Comparison of ENCODE assay signal across 21 cellular contexts in genomic region chr1:201789245-201789644, GRCh38. TPM values are rescaled to one million over a fixed set of nuclear protein-coding genes. Genes with fewer than 3 reads are reported as not detected.
DNase-seq lines count a peak whose midpoint lies in the region; ATAC-seq, FAIRE-seq and TF ChIP-seq lines count a peak whose summit lies in the region.
"Had no signal": no experiment of that assay in that cellular context is flagged by ENCODE, and none has a peak within 500 bp of the region (broad histone marks: within the 10 kb centered on the region; RNA-seq: fewer than 3 reads in every experiment).

No MANE protein-coding gene starts in this region.

- H3K4me2 ChIP-seq in endothelial cell of umbilical vein (ENCODE audit: insufficient read depth, low read length) (no peak overlapping the region), skeletal muscle satellite cell (ENCODE audit: low read length) (no peak overlapping the region)

- WGBS in heart right ventricle, 2 donors: 90 to 92% methylated on average over 5 of the region's 5 CpGs
- 84% methylated on average over 4 of the region's 5 CpGs for WGBS in right lobe of liver (ENCODE audit: insufficient coverage, low coverage, low lambda C conversion rate, missing lambda C conversion rate)

- DNase-seq in heart right ventricle (no peak), left ventricle myocardium superior (no peak), endothelial cell of umbilical vein (ENCODE audit: low read depth, low spot score) (no peak), nucleus accumbens (lab: John Stamatoyannopoulos, UW) (no peak), right lobe of liver (no peak)
- DNase-seq in central memory CD4-positive, alpha-beta T cell: no peak
- DNase-seq: activated naive CD4-positive, alpha-beta T cell treated with anti-CD3 and anti-CD28 coated beads for 36 hours; CD4-positive, alpha-beta memory T cell; DND-41; effector memory CD4-positive, alpha-beta T cell; H7; hippocampal formation; Kasumi-1; NCI-H1417; NCI-H345; RPMI8226; T-cell had no signal

- H3K36me3 ChIP-seq in heart right ventricle: peaks cover 0 to 100% (median 76%) of the 10 kb centered on the region in 9 donors
- H3K36me3 ChIP-seq in endothelial cell of umbilical vein (ENCODE audit: control insufficient read depth in 2 of 2, extremely low read depth in 1 of 2, insufficient read depth in 2 of 2, low read length in 2 of 2): peaks cover 17 to 32% of the 10 kb centered on the region in 2 experiments
- H3K36me3 ChIP-seq in skeletal muscle satellite cell (ENCODE audit: insufficient read depth, low read length): peaks cover 88% of the 10 kb centered on the region
- H3K36me3 ChIP-seq in right lobe of liver: no peaks in the 10 kb centered on the region

- peak; percentile 52 for FAIRE-seq in endothelial cell of umbilical vein (lab: Jason Lieb, UNC)
- FAIRE-seq: GM18507, keratinocyte had no signal

- intact Hi-C loops in heart right ventricle (cut with DNase I): loop anchor here in 1 of 10 donors (5.0 kb wide), 1 partner anchor 42 kb away; no protein-coding TSS in a partner anchor
- intact Hi-C loops in left ventricle myocardium superior (cut with micrococcal nuclease): no loop called here
- intact Hi-C loops in endothelial cell of umbilical vein (cut with micrococcal nuclease): no loop called here
- intact Hi-C loops in right lobe of liver (cut with DNase I): loop anchor here (5.0 to 10.0 kb wide), 2 partner anchors 77 to 234 kb away; no protein-coding TSS in a partner anchor

- TF ChIP-seq POLR2A in endothelial cell of umbilical vein (IDR thresholded peaks at IDR 0.05; ENCODE audit: low read depth, low read length) (no peak), right lobe of liver (IDR thresholded peaks at IDR 0.05) (no peak)

- H4K20me1 ChIP-seq in endothelial cell of umbilical vein (replicated peaks; ENCODE audit: control insufficient read depth, extremely low read depth, insufficient read depth, low read length): no peaks in the 10 kb centered on the region

- peak overlapping the region in 9 of 10 donors; percentile 53 to 94 (median 81) for H3K27ac ChIP-seq in heart right ventricle
- peak overlapping the region; percentile 76 for H3K27ac ChIP-seq in endothelial cell of umbilical vein (ENCODE audit: insufficient read depth, low read depth, low read length)
- no peak overlapping the region for H3K27ac ChIP-seq in right lobe of liver

- TF ChIP-seq CTCF in heart right ventricle (IDR thresholded peaks at IDR 0.05) (no peak), endothelial cell of umbilical vein (IDR thresholded peaks at IDR 0.05; ENCODE audit: extremely low read depth in 1 of 2, insufficient read depth in 1 of 2, low read depth in 1 of 2, low read length in 2 of 2) (no peak), right lobe of liver (IDR thresholded peaks at IDR 0.05) (no peak)

- no peaks in the 10 kb centered on the region for H3K27me3 ChIP-seq in heart right ventricle
- no peaks in the 10 kb centered on the region for H3K27me3 ChIP-seq in endothelial cell of umbilical vein (ENCODE audit: control insufficient read depth in 2 of 2, insufficient read depth in 2 of 2, low read length in 2 of 2)
- H3K27me3 ChIP-seq in skeletal muscle satellite cell (ENCODE audit: control insufficient read depth, insufficient read depth, low read length): no peaks in the 10 kb centered on the region
- H3K27me3 ChIP-seq in right lobe of liver: no peaks in the 10 kb centered on the region

- POLR2A ChIA-PET in endothelial cell of umbilical vein (lab: Charles Lee): interaction anchor here (0.8 kb wide), 1 partner anchor 15 kb away, joined by 4 read pairs; no protein-coding TSS in a partner anchor

- H3K9me3 ChIP-seq in heart right ventricle: no peaks in the 10 kb centered on the region
- no peaks in the 10 kb centered on the region for H3K9me3 ChIP-seq in endothelial cell of umbilical vein (replicated peaks; ENCODE audit: control insufficient read depth, insufficient read depth, low read length)
- H3K9me3 ChIP-seq in skeletal muscle satellite cell (replicated peaks; ENCODE audit: low read length): no peaks in the 10 kb centered on the region
- no peaks in the 10 kb centered on the region for H3K9me3 ChIP-seq in right lobe of liver

- CTCF ChIA-PET in endothelial cell of umbilical vein (lab: Charles Lee): interaction anchor here (1.1 to 20.2 kb wide), 8 partner anchors 9 to 77 kb away, joined by 3 to 970 read pairs (median 6); no protein-coding TSS in a partner anchor

- no TSS peak for BruUV-seq in endothelial cell of umbilical vein (replicated peaks; lab: Mats Ljungman, UMichigan)

- H3K9ac ChIP-seq in endothelial cell of umbilical vein (replicated peaks; ENCODE audit: extremely low read depth, insufficient read depth, low read length): no peak overlapping the region
- H3K9ac ChIP-seq in skeletal muscle satellite cell (ENCODE audit: low read depth, low read length): peak overlapping the region; percentile 57

- dilution Hi-C loops in endothelial cell of umbilical vein (cut with MboI; ENCODE audit: extremely low pct_ligation_motif_present, low sequenced_read_pairs): no loop called here

- H3K9me1 ChIP-seq in endothelial cell of umbilical vein (replicated peaks; ENCODE audit: control insufficient read depth, extremely low read depth, insufficient read depth, low read length): no peaks in the 10 kb centered on the region

- H2AFZ ChIP-seq in endothelial cell of umbilical vein (ENCODE audit: low read depth, low read length): no peak overlapping the region

- no peak for ATAC-seq in heart right ventricle
- ATAC-seq in left ventricle myocardium superior: no peak
- no peak for ATAC-seq in HG02870 (IDR thresholded peaks at IDR 0.05; ENCODE audit: unreplicated experiment)
- ATAC-seq in right lobe of liver: no peak
- ATAC-seq: T-cell had no signal

- H3K4me3 ChIP-seq in heart right ventricle (no peak overlapping the region), endothelial cell of umbilical vein (replicated peaks in 1 of 3; ENCODE audit: insufficient read depth in 1 of 3, low read depth in 1 of 3, low read length in 3 of 3) (no peak overlapping the region), skeletal muscle satellite cell (ENCODE audit: low read length) (no peak overlapping the region), right lobe of liver (no peak overlapping the region)

- H3K4me1 ChIP-seq in heart right ventricle (peaks cover 48 to 83% (median 74%) of the 10 kb centered on the region in 9 donors), endothelial cell of umbilical vein (ENCODE audit: control insufficient read depth, extremely low read depth, insufficient read depth, low read length) (peaks cover 51% of the 10 kb centered on the region), skeletal muscle satellite cell (ENCODE audit: control insufficient read depth, insufficient read depth, low read length) (peaks cover 60% of the 10 kb centered on the region), right lobe of liver (no peaks in the 10 kb centered on the region)

- H3K79me2 ChIP-seq in endothelial cell of umbilical vein (ENCODE audit: control insufficient read depth, insufficient read depth, low read length): peaks cover 3% of the 10 kb centered on the region

TF ChIP-seq in endothelial cell of umbilical vein, 7 proteins besides CTCF, POLR2A, EP300 and RAD21:
- TF ChIP-seq POLR2AphosphoS5 (IDR thresholded peaks at IDR 0.05; ENCODE audit: insufficient read depth, low read depth, low read length): no peak
- no peak for TF ChIP-seq FOS (IDR thresholded peaks at IDR 0.05; ENCODE audit: borderline replicate concordance, insufficient read depth, low read length)
- TF ChIP-seq JUN (IDR thresholded peaks at IDR 0.05; ENCODE audit: borderline replicate concordance, insufficient read depth, insufficient read length, low read depth): no peak
- TF ChIP-seq, protein P1, sequence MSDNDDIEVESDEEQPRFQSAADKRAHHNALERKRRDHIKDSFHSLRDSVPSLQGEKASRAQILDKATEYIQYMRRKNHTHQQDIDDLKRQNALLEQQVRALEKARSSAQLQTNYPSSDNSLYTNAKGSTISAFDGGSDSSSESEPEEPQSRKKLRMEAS (IDR thresholded peaks at IDR 0.05; ENCODE audit: insufficient read depth, insufficient read length): no peak
- no peak for TF ChIP-seq GATA2 (IDR thresholded peaks at IDR 0.05; ENCODE audit: insufficient read depth, insufficient read length, low read depth, low read length)
- no peak for TF ChIP-seq EZH2 (IDR thresholded peaks at IDR 0.05; ENCODE audit: borderline replicate concordance, low read depth, low read length, severe bottlenecking)
- TF ChIP-seq MYC (IDR thresholded peaks at IDR 0.05; ENCODE audit: low read depth, low read length): no peak
TF ChIP-seq in endothelial cell of umbilical vein: peak in this region for 0.

RNA-seq across cellular contexts. Expression of gene IPO9, which starts 39.7 kb away (rescaled TPM):
- 10 to 100 TPM; 21.9 to 31.4 (median 27.2) TPM for total RNA-seq in heart right ventricle
- 10 to 100 TPM; 12.0 to 12.9 TPM for polyA plus RNA-seq in heart right ventricle
- 22.1 TPM for total RNA-seq in left ventricle myocardium superior
- 104 and 114 TPM in 2 replicates for total RNA-seq in endothelial cell of umbilical vein
- polyA plus RNA-seq in endothelial cell of umbilical vein: 53.4 and 74.6 TPM in 2 replicates
- 45.5 and 50.1 TPM in 2 replicates for polyA plus RNA-seq in endothelial cell of umbilical vein (2011; cell fraction: cytosol; rRNA removed)
- 107 and 131 TPM in 2 replicates for polyA plus RNA-seq in endothelial cell of umbilical vein (2011; cell fraction: nucleus; rRNA removed)
- 44.5 and 54.7 TPM in 2 replicates for polyA plus RNA-seq in endothelial cell of umbilical vein (2012)
- polyA minus RNA-seq in endothelial cell of umbilical vein: 110 and 137 TPM in 2 replicates
- polyA minus RNA-seq in endothelial cell of umbilical vein (2011; cell fraction: cytosol; rRNA and poly(A)+ RNA removed): 61.2 TPM
- 56.8 and 85.5 TPM in 2 replicates for polyA minus RNA-seq in endothelial cell of umbilical vein (2011; cell fraction: nucleus; rRNA and poly(A)+ RNA removed)
- 16.2 and 20.1 TPM in 2 replicates for total RNA-seq in skeletal muscle satellite cell (2012; rRNA removed)
- total RNA-seq in right lobe of liver: 10 to 100 TPM; 10.3 to 21.7 (median 19.1) TPM

Comparison
In these comparisons a context has a peak if more than half of its experiments do, and no peak if none do; other contexts are left out.
1. H3K27ac ChIP-seq: peak in heart right ventricle (9 of 10) and endothelial cell of umbilical vein (single experiment); none in right lobe of liver (0 of 3).
2. intact Hi-C loops: an anchor here in right lobe of liver (5.0 to 10.0 kb wide); none called in left ventricle myocardium superior and endothelial cell of umbilical vein.